In the genomic region with DNA sequence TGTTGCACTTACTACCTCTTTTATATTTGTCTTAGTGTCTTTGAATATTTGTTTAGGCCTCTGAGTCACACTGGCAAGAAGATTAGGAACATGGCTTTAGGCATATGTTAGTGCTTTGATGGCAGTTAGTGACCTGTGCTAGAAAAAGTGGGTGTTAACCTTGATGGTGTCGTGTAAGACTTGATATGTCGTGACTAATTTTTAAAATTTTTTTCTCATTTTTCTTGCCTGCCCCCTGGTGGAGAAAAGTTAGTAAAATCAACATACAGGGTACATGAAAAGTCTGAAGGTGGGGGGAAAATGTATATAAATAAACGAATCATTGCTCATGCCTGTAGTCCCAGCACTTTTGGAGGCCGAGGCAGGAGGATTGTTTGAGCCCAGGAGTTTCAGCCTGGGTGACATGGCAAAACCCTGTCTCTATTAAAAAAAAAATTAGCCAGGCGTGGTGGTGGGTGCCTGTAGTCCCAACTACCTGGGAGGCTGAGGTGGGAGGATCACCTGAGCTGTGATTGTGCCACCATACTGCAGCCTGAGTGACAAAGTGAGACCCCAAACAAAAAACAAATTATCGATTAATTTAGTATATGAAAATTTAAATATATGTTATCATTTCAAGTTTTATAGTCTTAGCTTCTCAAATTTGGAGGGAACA, we compare ENCODE assay signal across 7 cellular contexts. TPM values are rescaled to one million over a fixed set of nuclear protein-coding genes. Genes with fewer than 3 reads are reported as not detected.
DNase-seq lines count a peak whose midpoint lies in the region; ATAC-seq, FAIRE-seq and TF ChIP-seq lines count a peak whose summit lies in the region.

No MANE protein-coding gene starts in this region.

- TF ChIP-seq CTCF in HEK293 (tag by site-specific recombination; IDR thresholded peaks at IDR 0.05) (no peak), RWPE1 (conservative IDR thresholded peaks at IDR 0.05; ENCODE audit: low read depth) (peak; percentile 61), choroid plexus epithelial cell (conservative IDR thresholded peaks at IDR 0.05; ENCODE audit: low read depth, low read length) (peak; percentile 61)

- H3K36me3 ChIP-seq in HEK293 (ENCODE audit: control insufficient read depth in 2 of 2, insufficient read depth in 1 of 2, low read length in 2 of 2): peaks cover 24 to 27% of the 10 kb centered on the region in 2 experiments

- POLR2A ChIA-PET in HEK293 (lab: Yijun Ruan, JAX): no interaction called here
- POLR2A ChIA-PET in RWPE1 (lab: Yijun Ruan, JAX; ENCODE audit: low non-redundant PET): no interaction called here

- H3K4me3 ChIP-seq in HEK293 (ENCODE audit: low read depth, low read length): no peak overlapping the region
- H3K4me3 ChIP-seq in choroid plexus epithelial cell (ENCODE audit: low read depth, low read length): no peak overlapping the region

- H3K27ac ChIP-seq in HEK293 (ENCODE audit: extremely low read depth, low read depth, low read length): no peak overlapping the region
- H3K27ac ChIP-seq in RWPE1: no peak overlapping the region

- ATAC-seq in GM21723 (IDR thresholded peaks at IDR 0.05; ENCODE audit: unreplicated experiment): no peak

- peak; percentile 36 for DNase-seq in DMS114 treated with DMSO at 0.1 percent for 48 hours (lab: John Stamatoyannopoulos, UW; ENCODE audit: unreplicated experiment)
- peak; percentile 38 for DNase-seq in RWPE1 (ENCODE audit: low spot score)
- DNase-seq in choroid plexus epithelial cell (ENCODE audit: low read depth): peak; percentile 69
- DNase-seq in myocyte (ENCODE audit: low read depth): peak; percentile 68
- no peak for DNase-seq in frontal cortex (ENCODE audit: low spot score in 2 of 2)

- CTCF ChIA-PET in HEK293 (lab: Yijun Ruan, JAX): interaction anchor here (0.7 to 1.9 kb wide), 8 partner anchors 10 to 589 kb away, joined by 3 to 19 read pairs (median 6); no protein-coding TSS in a partner anchor
- CTCF ChIA-PET in RWPE1 (lab: Yijun Ruan, JAX): interaction anchor here (0.7 to 1.9 kb wide), 4 partner anchors 10 to 226 kb away, joined by 3 to 10 read pairs (median 7); no protein-coding TSS in a partner anchor

- H3K4me1 ChIP-seq in HEK293 (ENCODE audit: control insufficient read depth, insufficient read depth, low read length): no peaks in the 10 kb centered on the region; the same call in 1 of the 2 replicates

- FAIRE-seq in frontal cortex (lab: Jason Lieb, UNC): no peak

- no peaks in the 10 kb centered on the region for H3K9me3 ChIP-seq in HEK293 (ENCODE audit: control insufficient read depth, insufficient read depth, low read depth, low read length)

TF ChIP-seq in HEK293, 187 proteins besides CTCF, POLR2A, EP300 and RAD21:
- TF ChIP-seq ZNF18 (tag by site-specific recombination; IDR thresholded peaks at IDR 0.05) (no peak), ZNF654 (tag by site-specific recombination; IDR thresholded peaks at IDR 0.05; ENCODE audit: low read depth) (peak; percentile 24; the same call in 1 of the 2 replicates), IKZF3 (tag by site-specific recombination; IDR thresholded peaks at IDR 0.05) (no peak), ZNF560 (tag by site-specific recombination; IDR thresholded peaks at IDR 0.05; ENCODE audit: borderline replicate concordance) (no peak), ZNF248 (tag by site-specific recombination; IDR thresholded peaks at IDR 0.05) (no peak), ZNF112 (tag by site-specific recombination; IDR thresholded peaks at IDR 0.05) (no peak), OSR2 (tag by site-specific recombination; IDR thresholded peaks at IDR 0.05) (no peak)
- TF ChIP-seq, protein P1, sequence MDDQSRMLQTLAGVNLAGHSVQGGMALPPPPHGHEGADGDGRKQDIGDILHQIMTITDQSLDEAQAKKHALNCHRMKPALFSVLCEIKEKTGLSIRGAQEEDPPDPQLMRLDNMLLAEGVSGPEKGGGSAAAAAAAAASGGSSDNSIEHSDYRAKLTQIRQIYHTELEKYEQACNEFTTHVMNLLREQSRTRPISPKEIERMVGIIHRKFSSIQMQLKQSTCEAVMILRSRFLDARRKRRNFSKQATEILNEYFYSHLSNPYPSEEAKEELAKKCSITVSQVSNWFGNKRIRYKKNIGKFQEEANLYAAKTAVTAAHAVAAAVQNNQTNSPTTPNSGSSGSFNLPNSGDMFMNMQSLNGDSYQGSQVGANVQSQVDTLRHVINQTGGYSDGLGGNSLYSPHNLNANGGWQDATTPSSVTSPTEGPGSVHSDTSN (CRISPR knock-in tag; IDR thresholded peaks at IDR 0.05): no peak

RNA-seq across cellular contexts. Expression of gene TAX1BP1, which starts 44.6 kb away (rescaled TPM):
- total RNA-seq in myocyte (161 and 185 TPM in 2 replicates), frontal cortex (76.6 TPM)
- polyA plus RNA-seq in myocyte (2012): 98.6 TPM

Comparison
In these comparisons a context has a peak if more than half of its experiments do, and no peak if none do; other contexts are left out.
1. DNase-seq: peak in DMS114 treated with DMSO at 0.1 percent for 48 hours (single experiment), RWPE1 (single experiment), choroid plexus epithelial cell (single experiment) and myocyte (single experiment); none in frontal cortex (0 of 2).